14 cellular contexts compared by ENCODE assay signal in genomic region chr14:92668266-92668973, GRCh38.
DNase-seq lines count a peak whose midpoint lies in the region; ATAC-seq lines count a peak whose summit lies in the region.
"Had no signal": no experiment of that assay in that cellular context is flagged by ENCODE, and none has a peak within 500 bp of the region (broad histone marks: within the 10 kb centered on the region; RNA-seq: fewer than 3 reads in every experiment).

No MANE protein-coding gene starts in this region.

- H3K4me3 Mint-ChIP-seq in activated CD4-positive, alpha-beta T cell treated with anti-CD3 and anti-CD28 coated beads, Interleukin-2, amount 10 ng/mL, durations not matched to agents 24 days and 14 days = no peak overlapping the region
- H3K4me3 Mint-ChIP-seq in activated CD8-positive, alpha-beta T cell treated with anti-CD3 and anti-CD28 coated beads, Interleukin-2, amount 10 ng/mL, durations not matched to agents 7 days and 5 days = no peak overlapping the region
- H3K4me3 Mint-ChIP-seq: endodermal cell, nephron had no signal

- POLR2A ChIA-PET in activated CD8-positive, alpha-beta T cell treated with anti-CD3 and anti-CD28 coated beads, Interleukin-2, amount 10 ng/mL, durations not matched to agents 7 days and 5 days (lab: Charles Lee) = interaction anchor here (1.5 kb wide), 1 partner anchor 16 kb away, joined by 5 read pairs; no protein-coding TSS in a partner anchor

- H3K4me1 Mint-ChIP-seq in activated CD4-positive, alpha-beta T cell treated with anti-CD3 and anti-CD28 coated beads, Interleukin-2, amount 10 ng/mL, durations not matched to agents 24 days and 14 days = peaks cover 43% of the 10 kb centered on the region
- peaks cover 65% of the 10 kb centered on the region for H3K4me1 Mint-ChIP-seq in activated CD8-positive, alpha-beta T cell treated with anti-CD3 and anti-CD28 coated beads, Interleukin-2, amount 10 ng/mL, durations not matched to agents 7 days and 5 days (ENCODE audit: low read depth)
- H3K4me1 Mint-ChIP-seq: nephron had no signal

- peak overlapping the region; percentile 10 for H3K4me3 ChIP-seq in rectal smooth muscle tissue (ENCODE audit: low read length)

- CTCF ChIA-PET in activated CD8-positive, alpha-beta T cell treated with anti-CD3 and anti-CD28 coated beads, Interleukin-2, amount 10 ng/mL, durations not matched to agents 7 days and 5 days (lab: Charles Lee) = interaction anchor here (1.2 kb wide), 1 partner anchor 18 kb away, joined by 3 read pairs; no protein-coding TSS in a partner anchor

- peaks cover 64% of the 10 kb centered on the region for H3K36me3 Mint-ChIP-seq in activated CD4-positive, alpha-beta T cell treated with anti-CD3 and anti-CD28 coated beads, Interleukin-2, amount 10 ng/mL, durations not matched to agents 24 days and 14 days (ENCODE audit: low read depth)
- H3K36me3 Mint-ChIP-seq in activated CD8-positive, alpha-beta T cell treated with anti-CD3 and anti-CD28 coated beads, Interleukin-2, amount 10 ng/mL, durations not matched to agents 7 days and 5 days (ENCODE audit: low read depth) = peaks cover 74% of the 10 kb centered on the region

- intact Hi-C loops in activated CD4-positive, alpha-beta T cell treated with anti-CD3 and anti-CD28 coated beads, Interleukin-2, amount 10 ng/mL, durations not matched to agents 24 days and 14 days (cut with micrococcal nuclease) = loop anchor here (1.0 kb wide), 2 partner anchors 9 to 17 kb away; no protein-coding TSS in a partner anchor
- intact Hi-C loops in left colon (cut with DNase I, micrococcal nuclease) = no loop called here

- peak; percentile 47 for ATAC-seq in GM21825 (IDR thresholded peaks at IDR 0.05; ENCODE audit: unreplicated experiment)
- peak; percentile 40 for ATAC-seq in activated CD8-positive, alpha-beta T cell treated with anti-CD3 and anti-CD28 coated beads, Interleukin-2, amount 10 ng/mL, durations not matched to agents 7 days and 5 days
- ATAC-seq in left colon = no peak

- DNase-seq in activated CD4-positive, alpha-beta T cell treated with anti-CD3 and anti-CD28 coated beads, Interleukin-2, amount 10 ng/mL, durations not matched to agents 24 days and 14 days = no peak
- no peak for DNase-seq in activated CD4-positive, alpha-beta T cell treated with anti-CD3 and anti-CD28 coated beads, Interleukin-2, amount 50 U/mL, for 1 hour
- no peak for DNase-seq in activated CD8-positive, alpha-beta T cell treated with anti-CD3 and anti-CD28 coated beads, Interleukin-2, amount 10 ng/mL, durations not matched to agents 7 days and 5 days
- DNase-seq in iPS-NIHi7 (ENCODE audit: extremely low spot score) = no peak
- DNase-seq in left colon = no peak
- no peak for DNase-seq in ureter (ENCODE audit: low spot score)
- DNase-seq: endodermal cell, NCI-H345, small intestine, T-helper 2 cell, trophoblast cell had no signal

- no peaks in the 10 kb centered on the region for H3K9me3 Mint-ChIP-seq in activated CD4-positive, alpha-beta T cell treated with anti-CD3 and anti-CD28 coated beads, Interleukin-2, amount 10 ng/mL, durations not matched to agents 24 days and 14 days
- no peaks in the 10 kb centered on the region for H3K9me3 Mint-ChIP-seq in activated CD8-positive, alpha-beta T cell treated with anti-CD3 and anti-CD28 coated beads, Interleukin-2, amount 10 ng/mL, durations not matched to agents 7 days and 5 days (ENCODE audit: insufficient read depth)
- H3K9me3 Mint-ChIP-seq: endodermal cell, nephron had no signal

- H3K27me3 Mint-ChIP-seq in activated CD4-positive, alpha-beta T cell treated with anti-CD3 and anti-CD28 coated beads, Interleukin-2, amount 10 ng/mL, durations not matched to agents 24 days and 14 days = no peaks in the 10 kb centered on the region
- H3K27me3 Mint-ChIP-seq in activated CD8-positive, alpha-beta T cell treated with anti-CD3 and anti-CD28 coated beads, Interleukin-2, amount 10 ng/mL, durations not matched to agents 7 days and 5 days (ENCODE audit: low read depth) = no peaks in the 10 kb centered on the region

- no peak overlapping the region for H3K9ac ChIP-seq in rectal smooth muscle tissue (ENCODE audit: low read length)

- no peak overlapping the region for H3K27ac ChIP-seq in rectal smooth muscle tissue (ENCODE audit: low read depth, low read length)

- H3K27ac Mint-ChIP-seq in activated CD4-positive, alpha-beta T cell treated with anti-CD3 and anti-CD28 coated beads, Interleukin-2, amount 10 ng/mL, durations not matched to agents 24 days and 14 days = peak overlapping the region; percentile 81
- H3K27ac Mint-ChIP-seq in activated CD8-positive, alpha-beta T cell treated with anti-CD3 and anti-CD28 coated beads, Interleukin-2, amount 10 ng/mL, durations not matched to agents 7 days and 5 days = peak overlapping the region; percentile 32
- H3K27ac Mint-ChIP-seq: endodermal cell, nephron had no signal

- H3K27me3 ChIP-seq in rectal smooth muscle tissue (ENCODE audit: control insufficient read depth, insufficient read depth, low read length) = no peaks in the 10 kb centered on the region

- H3K4me1 ChIP-seq in rectal smooth muscle tissue (ENCODE audit: control insufficient read depth, insufficient read depth, low read length) = no peaks in the 10 kb centered on the region

- peaks cover 17% of the 10 kb centered on the region for H3K36me3 ChIP-seq in rectal smooth muscle tissue (ENCODE audit: control insufficient read depth, insufficient read depth, low read length)
